Comparison of ENCODE assay signal across 25 cellular contexts in genomic region chr12:3603576-3603975, GRCh38.
"Had no signal": no experiment of that assay in that cellular context is flagged by ENCODE, and none has a peak within 500 bp of the region (broad histone marks: within the 10 kb centered on the region; RNA-seq: fewer than 3 reads in every experiment).

No MANE protein-coding gene starts in this region.

- H3K4me3 Mint-ChIP-seq: memory B cell; mesothelial cell of epicardium; nephron progenitor cell; stimulated activated effector memory CD8-positive, alpha-beta T cell treated with anti-CD3 and anti-CD28 coated beads, Interleukin-12 subunit alpha, Interleukin-12 subunit beta, amount 100 ng/mL, for 72 hours; stimulated activated naive CD8-positive, alpha-beta T cell treated with anti-CD3 and anti-CD28 coated beads, Interleukin-15, Interleukin-2, amounts not matched to agents 100 ng/mL and 50 ng/mL, for 24 hours had no signal

- H3K27me3 Mint-ChIP-seq: memory B cell; stimulated activated naive CD8-positive, alpha-beta T cell treated with anti-CD3 and anti-CD28 coated beads, Interleukin-15, Interleukin-2, amounts not matched to agents 100 ng/mL and 50 ng/mL, for 24 hours had no signal

- H3K27ac Mint-ChIP-seq: memory B cell; mesothelial cell of epicardium; nephron progenitor cell; stimulated activated effector memory CD8-positive, alpha-beta T cell treated with anti-CD3 and anti-CD28 coated beads, Interleukin-12 subunit alpha, Interleukin-12 subunit beta, amount 100 ng/mL, for 72 hours; stimulated activated naive CD8-positive, alpha-beta T cell treated with anti-CD3 and anti-CD28 coated beads, Interleukin-15, Interleukin-2, amounts not matched to agents 100 ng/mL and 50 ng/mL, for 24 hours had no signal

- H3K27me3 ChIP-seq: colonic mucosa, upper lobe of left lung, vagina had no signal

- H3K9me3 ChIP-seq: colonic mucosa, esophagus squamous epithelium, gastroesophageal sphincter, left ventricle myocardium inferior, lower lobe of right lung, neutrophil, tibial artery, upper lobe of left lung, vagina had no signal

- H3K4me3 ChIP-seq: colonic mucosa, dorsolateral prefrontal cortex, esophagus squamous epithelium, gastroesophageal sphincter, left ventricle myocardium inferior, lower lobe of right lung, smooth muscle cell, tibial artery, upper lobe of left lung, vagina had no signal

- ATAC-seq: gastroesophageal sphincter; left cardiac atrium; lower lobe of right lung; right cardiac atrium; stimulated activated effector memory CD8-positive, alpha-beta T cell treated with anti-CD3 and anti-CD28 coated beads, Interleukin-12 subunit alpha, Interleukin-12 subunit beta, amount 100 ng/mL, for 72 hours had no signal

- H3K9me3 Mint-ChIP-seq: memory B cell; mesothelial cell of epicardium; nephron progenitor cell; stimulated activated effector memory CD8-positive, alpha-beta T cell treated with anti-CD3 and anti-CD28 coated beads, Interleukin-12 subunit alpha, Interleukin-12 subunit beta, amount 100 ng/mL, for 72 hours; stimulated activated naive CD8-positive, alpha-beta T cell treated with anti-CD3 and anti-CD28 coated beads, Interleukin-15, Interleukin-2, amounts not matched to agents 100 ng/mL and 50 ng/mL, for 24 hours had no signal

- H3K36me3 Mint-ChIP-seq: mesothelial cell of epicardium had no signal

- H3K4me2 ChIP-seq: smooth muscle cell had no signal

- H3K27ac ChIP-seq: colonic mucosa, epithelial cell of prostate, esophagus squamous epithelium, gastroesophageal sphincter, left ventricle myocardium inferior, lower lobe of right lung, neutrophil, tibial artery, upper lobe of left lung, vagina had no signal

- DNase-seq: cerebellar nuclear complex; colonic mucosa; dorsolateral prefrontal cortex; effector CD8-positive, alpha-beta T cell; esophagus squamous epithelium; foreskin fibroblast; kidney; left cardiac atrium; left ventricle myocardium inferior; lower lobe of right lung; nephron progenitor cell; right cardiac atrium; stimulated activated CD4-positive, alpha-beta T cell treated with anti-CD3 and anti-CD28 coated beads, Interleukin-4, amount 100 ng/mL, for 1 hour; stimulated activated CD8-positive, alpha-beta memory T cell treated with anti-CD3 and anti-CD28 coated beads, Interleukin-4, amount 100 ng/mL, for 48 hours; tibial artery had no signal

- H3K4me1 ChIP-seq: colonic mucosa, lower lobe of right lung, vagina had no signal

- H3K36me3 ChIP-seq: colonic mucosa, esophagus squamous epithelium, gastroesophageal sphincter, left ventricle myocardium inferior, lower lobe of right lung, tibial artery, upper lobe of left lung, vagina had no signal
